Comparison of ENCODE assay signal across 1 cellular context in the genomic region with DNA sequence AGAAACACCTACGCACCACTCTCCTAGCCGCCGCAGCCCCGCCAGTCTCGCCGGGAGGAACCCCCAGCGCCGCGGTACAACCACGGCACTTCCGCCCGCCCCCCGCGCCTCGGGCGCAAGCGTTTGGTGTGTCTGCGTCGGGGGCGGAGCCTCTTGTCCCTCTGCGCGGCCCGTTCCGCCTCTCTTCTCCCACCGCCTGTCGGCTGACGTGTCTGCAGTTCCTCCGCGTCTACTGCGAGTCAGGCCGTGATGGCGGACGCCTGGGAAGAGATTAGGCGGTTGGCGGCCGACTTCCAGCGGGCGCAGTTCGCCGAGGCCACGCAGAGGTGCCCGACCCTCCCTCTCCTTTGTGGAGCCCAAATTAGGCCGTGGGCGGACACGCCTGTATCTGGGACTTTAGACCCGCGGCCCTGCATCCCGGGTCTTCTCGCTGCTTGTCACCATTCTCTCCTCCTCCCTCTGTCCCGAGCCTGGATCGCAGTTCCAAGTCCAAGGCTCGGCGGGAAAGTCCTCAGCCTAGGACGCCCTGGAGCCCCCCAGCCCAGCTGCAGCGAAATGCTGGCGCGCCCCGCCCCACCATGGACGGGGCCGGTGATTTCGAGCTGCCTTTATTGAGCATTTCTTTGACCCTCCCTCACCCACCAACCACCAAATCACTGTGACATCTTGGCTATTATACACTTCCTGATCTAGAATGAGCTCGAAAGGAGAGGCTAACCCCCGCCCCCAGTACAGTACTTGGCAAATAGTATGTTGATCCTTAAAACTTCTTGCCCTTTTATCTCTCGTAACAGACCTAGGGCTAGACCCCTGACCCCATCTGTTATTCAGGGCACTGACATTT.
TF ChIP-seq lines count a peak whose summit lies in the region.

A gene (plus strand): TSS at position 182 of the 844 bp plus-strand sequence. CDS start 68 bp downstream, at position 250.

TF ChIP-seq in neural cell, 6 proteins besides CTCF, POLR2A, EP300 and RAD21 (continued from another document):
- TF ChIP-seq, protein P1, sequence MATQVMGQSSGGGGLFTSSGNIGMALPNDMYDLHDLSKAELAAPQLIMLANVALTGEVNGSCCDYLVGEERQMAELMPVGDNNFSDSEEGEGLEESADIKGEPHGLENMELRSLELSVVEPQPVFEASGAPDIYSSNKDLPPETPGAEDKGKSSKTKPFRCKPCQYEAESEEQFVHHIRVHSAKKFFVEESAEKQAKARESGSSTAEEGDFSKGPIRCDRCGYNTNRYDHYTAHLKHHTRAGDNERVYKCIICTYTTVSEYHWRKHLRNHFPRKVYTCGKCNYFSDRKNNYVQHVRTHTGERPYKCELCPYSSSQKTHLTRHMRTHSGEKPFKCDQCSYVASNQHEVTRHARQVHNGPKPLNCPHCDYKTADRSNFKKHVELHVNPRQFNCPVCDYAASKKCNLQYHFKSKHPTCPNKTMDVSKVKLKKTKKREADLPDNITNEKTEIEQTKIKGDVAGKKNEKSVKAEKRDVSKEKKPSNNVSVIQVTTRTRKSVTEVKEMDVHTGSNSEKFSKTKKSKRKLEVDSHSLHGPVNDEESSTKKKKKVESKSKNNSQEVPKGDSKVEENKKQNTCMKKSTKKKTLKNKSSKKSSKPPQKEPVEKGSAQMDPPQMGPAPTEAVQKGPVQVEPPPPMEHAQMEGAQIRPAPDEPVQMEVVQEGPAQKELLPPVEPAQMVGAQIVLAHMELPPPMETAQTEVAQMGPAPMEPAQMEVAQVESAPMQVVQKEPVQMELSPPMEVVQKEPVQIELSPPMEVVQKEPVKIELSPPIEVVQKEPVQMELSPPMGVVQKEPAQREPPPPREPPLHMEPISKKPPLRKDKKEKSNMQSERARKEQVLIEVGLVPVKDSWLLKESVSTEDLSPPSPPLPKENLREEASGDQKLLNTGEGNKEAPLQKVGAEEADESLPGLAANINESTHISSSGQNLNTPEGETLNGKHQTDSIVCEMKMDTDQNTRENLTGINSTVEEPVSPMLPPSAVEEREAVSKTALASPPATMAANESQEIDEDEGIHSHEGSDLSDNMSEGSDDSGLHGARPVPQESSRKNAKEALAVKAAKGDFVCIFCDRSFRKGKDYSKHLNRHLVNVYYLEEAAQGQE (IDR thresholded peaks at IDR 0.05; ENCODE audit: borderline replicate concordance) = peak; percentile 87
- TF ChIP-seq POLR2AphosphoS5 (IDR thresholded peaks at IDR 0.05) = peak; percentile 99
- TF ChIP-seq EZH2 (IDR thresholded peaks at IDR 0.05; ENCODE audit: borderline replicate concordance, insufficient read depth, low read length, poor library complexity, severe bottlenecking) = no peak
